ENCODE assay signal across 13 cellular contexts in genomic region chr2:135030826-135031225, GRCh38. TPM values are rescaled to one million over a fixed set of nuclear protein-coding genes. Genes with fewer than 3 reads are reported as not detected.
DNase-seq lines count a peak whose midpoint lies in the region; ATAC-seq lines count a peak whose summit lies in the region.
"Had no signal": no experiment of that assay in that cellular context is flagged by ENCODE, and none has a peak within 500 bp of the region (broad histone marks: within the 10 kb centered on the region; RNA-seq: fewer than 3 reads in every experiment).

No MANE protein-coding gene starts in this region.

- H3K9me3 ChIP-seq in GM23248 (ENCODE audit: low read depth) (no peaks in the 10 kb centered on the region), right cardiac atrium (ENCODE audit: control insufficient read depth, low read length) (no peaks in the 10 kb centered on the region)
- H3K9me3 ChIP-seq in naive thymus-derived CD4-positive, alpha-beta T cell (ENCODE audit: control insufficient read depth in 2 of 3, low read length in 3 of 3), result no peaks in the 10 kb centered on the region
- H3K9me3 ChIP-seq: neutrophil, testis had no signal

- H3K4me3 ChIP-seq in GM23248 (no peak overlapping the region), right cardiac atrium (ENCODE audit: low read length) (no peak overlapping the region)
- no peak overlapping the region for H3K4me3 ChIP-seq in naive thymus-derived CD4-positive, alpha-beta T cell (ENCODE audit: low read length)
- H3K4me3 ChIP-seq: testis had no signal

- H3F3A ChIP-seq in GM23248 (ENCODE audit: insufficient read depth), result no peaks in the 10 kb centered on the region

- POLR2A ChIA-PET in naive thymus-derived CD4-positive, alpha-beta T cell (lab: Charles Lee), result no interaction called here

- peaks cover 0 to 9% (median 2%) of the 10 kb centered on the region in 11 donors for H3K9me3 Mint-ChIP-seq in naive thymus-derived CD4-positive, alpha-beta T cell

- H3K36me3 Mint-ChIP-seq in naive thymus-derived CD4-positive, alpha-beta T cell, result peaks cover 0 to 6% (median 0%) of the 10 kb centered on the region in 5 donors

- H3K4me3 Mint-ChIP-seq in naive thymus-derived CD4-positive, alpha-beta T cell, result no peak overlapping the region

- WGBS in GM23248 (ENCODE audit: low coverage in 1 of 2, low lambda C conversion rate in 2 of 2, missing lambda C conversion rate in 2 of 2), 2 experiments, result 85 to 90% methylated on average over 1 of the region's 1 CpG
- 98% methylated on average over 1 of the region's 1 CpG for whole genome bisulfite sequencing in right cardiac atrium

- H3K9ac ChIP-seq in GM23248, result no peak overlapping the region

- peaks cover 3 to 7% (median 7%) of the 10 kb centered on the region in 5 donors for H3K27me3 Mint-ChIP-seq in naive thymus-derived CD4-positive, alpha-beta T cell

- CTCF ChIA-PET in naive thymus-derived CD4-positive, alpha-beta T cell (lab: Charles Lee), result no interaction called here

- H3K4me1 ChIP-seq in GM23248 (ENCODE audit: insufficient read depth), result no peaks in the 10 kb centered on the region
- H3K4me1 ChIP-seq in right cardiac atrium (ENCODE audit: control insufficient read depth, insufficient read depth, low read length), result no peaks in the 10 kb centered on the region
- no peaks in the 10 kb centered on the region for H3K4me1 ChIP-seq in naive thymus-derived CD4-positive, alpha-beta T cell (ENCODE audit: control insufficient read depth in 2 of 2, insufficient read depth in 2 of 2, low read length in 2 of 2)
- H3K4me1 ChIP-seq: testis had no signal

- H3K79me2 ChIP-seq in GM23248 (ENCODE audit: insufficient read depth), result no peaks in the 10 kb centered on the region

- peak overlapping the region in 1 of 9 donors; percentile 10 for H3K27ac Mint-ChIP-seq in naive thymus-derived CD4-positive, alpha-beta T cell

- no peak for ATAC-seq in GM18870 (IDR thresholded peaks at IDR 0.05; ENCODE audit: unreplicated experiment)
- ATAC-seq in right cardiac atrium, result no peak
- ATAC-seq in HG03159 (IDR thresholded peaks at IDR 0.05; ENCODE audit: unreplicated experiment), result no peak
- ATAC-seq in naive thymus-derived CD4-positive, alpha-beta T cell, result no peak

- no peak overlapping the region for H3K4me2 ChIP-seq in GM23248 (ENCODE audit: unreplicated experiment)

- H2AFZ ChIP-seq in GM23248, result no peak overlapping the region

- H3K27me3 ChIP-seq in GM23248 (replicated peaks; ENCODE audit: insufficient read depth) (no peaks in the 10 kb centered on the region), right cardiac atrium (ENCODE audit: control insufficient read depth, insufficient read depth) (no peaks in the 10 kb centered on the region)
- no peaks in the 10 kb centered on the region for H3K27me3 ChIP-seq in naive thymus-derived CD4-positive, alpha-beta T cell (ENCODE audit: control insufficient read depth in 2 of 2, insufficient read depth in 2 of 2, low read length in 2 of 2)
- H3K27me3 ChIP-seq: neutrophil, testis had no signal

- intact Hi-C loops in right cardiac atrium (cut with DNase I), result no loop called here
- intact Hi-C loops in naive thymus-derived CD4-positive, alpha-beta T cell (cut with micrococcal nuclease), result no loop called here

- in situ Hi-C loops in GM23248 (cut with MboI), result no loop called here

- H3K27ac ChIP-seq in GM23248, result no peak overlapping the region
- H3K27ac ChIP-seq in right cardiac atrium (ENCODE audit: low read length), result no peak overlapping the region
- no peak overlapping the region for H3K27ac ChIP-seq in naive thymus-derived CD4-positive, alpha-beta T cell (ENCODE audit: low read depth, low read length)
- H3K27ac ChIP-seq: neutrophil, testis had no signal

- no peaks in the 10 kb centered on the region for H3K9me2 ChIP-seq in GM23248 (ENCODE audit: insufficient read depth)

- H4K20me1 ChIP-seq in GM23248 (ENCODE audit: insufficient read depth), result no peaks in the 10 kb centered on the region

- peaks cover 0 to 8% (median 0%) of the 10 kb centered on the region in 7 donors for H3K4me1 Mint-ChIP-seq in naive thymus-derived CD4-positive, alpha-beta T cell

- DNase-seq in GM23248 (peak; percentile 60), NAMALWA (ENCODE audit: low spot score) (peak; percentile 29), dermis blood vessel endothelial cell (peak; percentile 67), myocyte (ENCODE audit: low read depth) (peak; percentile 70), right cardiac atrium (no peak)
- DNase-seq in naive thymus-derived CD4-positive, alpha-beta T cell, result no peak
- DNase-seq: activated T-cell treated with anti-CD3 and anti-CD28 coated beads, Interleukin-2, amount 50 U/mL, for 48 hours; stimulated activated CD4-positive, alpha-beta T cell treated with anti-CD3 and anti-CD28 coated beads, Interleukin-4, amount 100 ng/mL, for 24 hours; T1000; testis had no signal

- no peaks in the 10 kb centered on the region for H3K36me3 ChIP-seq in GM23248 (ENCODE audit: low read depth)
- no peaks in the 10 kb centered on the region for H3K36me3 ChIP-seq in naive thymus-derived CD4-positive, alpha-beta T cell (ENCODE audit: control insufficient read depth in 2 of 3, insufficient read depth in 3 of 3, low read length in 3 of 3)
- H3K36me3 ChIP-seq: neutrophil had no signal

RNA-seq across cellular contexts. Expression of gene MAP3K19, which starts 16.4 kb away (rescaled TPM):
- not detected in 2 replicates for total RNA-seq in GM23248 (2014; rRNA removed; shearing (Covaris generic))
- not detected in 2 replicates for polyA plus RNA-seq in GM23248 (2016; fragmentation: Nextera tagmentation; extraction: Ambion mirVana)
- total RNA-seq in dermis blood vessel endothelial cell, result not detected in 2 replicates
- not detected in 2 replicates for total RNA-seq in myocyte
- polyA plus RNA-seq in myocyte (2012), result 0.03 TPM
- not detected for total RNA-seq in right cardiac atrium
- not detected for polyA plus RNA-seq in right cardiac atrium
- total RNA-seq in naive thymus-derived CD4-positive, alpha-beta T cell, result under 1 TPM in 1 of 5 experiments, not detected in 4; 0.64 TPM
- not detected for polyA plus RNA-seq in naive thymus-derived CD4-positive, alpha-beta T cell

RNA-seq across cellular contexts. Expression of gene RAB3GAP1, which starts 21.3 kb away (rescaled TPM):
- total RNA-seq in GM23248 (2014; rRNA removed; shearing (Covaris generic)), result 72.1 and 77.8 TPM in 2 replicates
- polyA plus RNA-seq in GM23248 (2016; fragmentation: Nextera tagmentation; extraction: Ambion mirVana), result 33.6 and 35.5 TPM in 2 replicates
- 67.4 and 76.8 TPM in 2 replicates for total RNA-seq in dermis blood vessel endothelial cell
- total RNA-seq in myocyte, result 49.2 and 51.8 TPM in 2 replicates
- polyA plus RNA-seq in myocyte (2012), result 30.5 TPM
- total RNA-seq in right cardiac atrium, result 10 to 100 TPM; 41.5 to 54.5 (median 50.6) TPM
- 24.4 TPM for polyA plus RNA-seq in right cardiac atrium
- total RNA-seq in naive thymus-derived CD4-positive, alpha-beta T cell, result 10 to 100 TPM; 24.3 to 58.7 (median 42.9) TPM
- 10 to 100 TPM; 25.3 to 31.2 TPM for polyA plus RNA-seq in naive thymus-derived CD4-positive, alpha-beta T cell

Comparison
In these comparisons a context has a peak if more than half of its experiments do, and no peak if none do; other contexts are left out.
1. DNase-seq: peak in GM23248 (single experiment), NAMALWA (single experiment), dermis blood vessel endothelial cell (single experiment) and myocyte (single experiment); none in right cardiac atrium (0 of 3) and naive thymus-derived CD4-positive, alpha-beta T cell (0 of 9).